In genomic region chr2:46854260-46854659, GRCh38 we compare ENCODE assay signal across 14 cellular contexts.
A peak's percentile ranks its signal among the peaks of the same experiment; 100 is the strongest.
DNase-seq lines count a peak whose midpoint lies in the region; ATAC-seq, FAIRE-seq and TF ChIP-seq lines count a peak whose summit lies in the region.
"Had no signal": no experiment of that assay in that cellular context is flagged by ENCODE, and none has a peak within 500 bp of the region (broad histone marks: within the 10 kb centered on the region; RNA-seq: fewer than 3 reads in every experiment).

No MANE protein-coding gene starts in this region.

- peak overlapping the region; percentile 48 for H2BK12ac ChIP-seq in trophoblast cell (ENCODE audit: low read length)

- peak overlapping the region; percentile 65 for H2BK5ac ChIP-seq in trophoblast cell (ENCODE audit: low read depth, low read length, poor library complexity)

- TF ChIP-seq CTCF in liver (IDR thresholded peaks at IDR 0.05; ENCODE audit: low read depth, low read length, missing input control) (no peak), HepG2 (CRISPR knock-in tag; IDR thresholded peaks at IDR 0.05) (no peak), vagina (IDR thresholded peaks at IDR 0.05) (no peak)

- no peaks in the 10 kb centered on the region for H3K4me1 ChIP-seq in liver (ENCODE audit: control insufficient read depth in 4 of 4, insufficient read depth in 4 of 4, low read length in 3 of 4)
- peaks cover 25% of the 10 kb centered on the region for H3K4me1 ChIP-seq in HepG2 (ENCODE audit: insufficient read depth, low read length)
- H3K4me1 ChIP-seq in trophoblast cell (ENCODE audit: control insufficient read depth in 1 of 2, insufficient read depth in 2 of 2, low read length in 2 of 2), result peaks cover 19 to 34% of the 10 kb centered on the region in 2 experiments
- peaks cover 56% of the 10 kb centered on the region for H3K4me1 ChIP-seq in vagina

- no peak overlapping the region for H4K8ac ChIP-seq in trophoblast cell (ENCODE audit: low read depth, low read length)

- H3K4ac ChIP-seq in trophoblast cell (ENCODE audit: low read depth, low read length), result no peak overlapping the region

- H3K4me3 ChIP-seq in liver (ENCODE audit: low read depth in 1 of 3, low read length in 3 of 3), result no peak overlapping the region
- H3K4me3 ChIP-seq in HepG2 (replicated peaks in 1 of 3; ENCODE audit: insufficient read depth in 1 of 3, low read depth in 2 of 3, low read length in 3 of 3), result no peak overlapping the region
- H3K4me3 ChIP-seq in trophoblast cell (ENCODE audit: low read depth, low read length), result no peak overlapping the region
- no peak overlapping the region for H3K4me3 ChIP-seq in vagina

- H3K79me1 ChIP-seq in trophoblast cell (ENCODE audit: low read length), result peaks cover 30% of the 10 kb centered on the region

- peak overlapping the region; percentile 76 for H2BK120ac ChIP-seq in trophoblast cell (ENCODE audit: insufficient read depth, low read length, poor library complexity)

- no peaks in the 10 kb centered on the region for H4K20me1 ChIP-seq in HepG2 (ENCODE audit: insufficient read depth, low read length)

- BruUV-seq in HepG2 (replicated peaks; lab: Mats Ljungman, UMichigan), result no TSS peak

- H3K79me2 ChIP-seq in HepG2 (ENCODE audit: insufficient read depth, low read length) (no peaks in the 10 kb centered on the region), trophoblast cell (ENCODE audit: control insufficient read depth, insufficient read depth, low read length, poor library complexity) (no peaks in the 10 kb centered on the region)

- H2AK5ac ChIP-seq in trophoblast cell (ENCODE audit: low read length), result peak overlapping the region; percentile 45

- no peak for TF ChIP-seq EP300 in HepG2 (IDR thresholded peaks at IDR 0.05; ENCODE audit: low read depth in 2 of 2, low read length in 2 of 2)
- TF ChIP-seq EP300 in HepG2 (CRISPR knock-in tag; IDR thresholded peaks at IDR 0.05; ENCODE audit: borderline replicate concordance), result no peak

- H3K27me3 ChIP-seq in liver (ENCODE audit: control insufficient read depth in 4 of 4, insufficient read depth in 4 of 4, low read length in 3 of 4), result no peaks in the 10 kb centered on the region
- H3K27me3 ChIP-seq in HepG2 (ENCODE audit: control insufficient read depth in 1 of 2, insufficient read depth in 2 of 2, low read length in 2 of 2), result peaks cover 0 to 30% of the 10 kb centered on the region in 2 experiments; a peak in 4 of 5 replicates
- H3K27me3 ChIP-seq in trophoblast cell (ENCODE audit: insufficient read depth, low read length), result no peaks in the 10 kb centered on the region
- no peaks in the 10 kb centered on the region for H3K27me3 ChIP-seq in vagina

- no peak overlapping the region for H4K12ac ChIP-seq in trophoblast cell (ENCODE audit: low read depth, low read length)

- DNase-seq in HepG2 (ENCODE audit: low spot score) (no peak), left ventricle myocardium superior (no peak), trophoblast cell (no peak), vagina (ENCODE audit: extremely low spot score in 2 of 2) (no peak), DMS53 (lab: John Stamatoyannopoulos, UW) (no peak)
- DNase-seq: ACHN, MM.1S, small intestine had no signal

- H4K91ac ChIP-seq in trophoblast cell (ENCODE audit: low read depth, low read length), result peak overlapping the region; percentile 45

- WGBS in liver, result 78% methylated on average over 3 of the region's 3 CpGs
- 14% methylated on average over 3 of the region's 3 CpGs for WGBS in HepG2 (ENCODE audit: low lambda C conversion rate)
- WGBS in trophoblast cell (ENCODE audit: extremely low coverage, insufficient coverage, insufficient read length), result no CpG with 5 or more reads among the region's 3 CpGs

- H3K27ac ChIP-seq in liver (ENCODE audit: low read depth in 1 of 2, low read length in 2 of 2) (peak overlapping the region; percentile 45 to 59), HepG2 (ENCODE audit: extremely low read length, insufficient read depth, low read length) (no peak overlapping the region), trophoblast cell (ENCODE audit: low read depth, low read length) (peak overlapping the region; percentile 32), vagina (peak overlapping the region; percentile 86)

- H3K36me3 ChIP-seq in liver (ENCODE audit: control insufficient read depth in 4 of 4, insufficient read depth in 3 of 4, low read depth in 1 of 4, low read length in 3 of 4), result no peaks in the 10 kb centered on the region
- H3K36me3 ChIP-seq in HepG2 (replicated peaks in 1 of 2; ENCODE audit: control insufficient read depth in 1 of 2, insufficient read depth in 2 of 2, low read length in 2 of 2), result no peaks in the 10 kb centered on the region
- no peaks in the 10 kb centered on the region for H3K36me3 ChIP-seq in trophoblast cell (ENCODE audit: control insufficient read depth in 1 of 2, insufficient read depth in 2 of 2, low read length in 2 of 2)
- H3K36me3 ChIP-seq in vagina, result no peaks in the 10 kb centered on the region

- H3K14ac ChIP-seq in trophoblast cell (ENCODE audit: low read length), result peak overlapping the region; percentile 64

- no peak for FAIRE-seq in HepG2 (lab: Jason Lieb, UNC)
- FAIRE-seq: endometrium, RCC 7860, small intestine had no signal

- H3K9ac ChIP-seq in liver (ENCODE audit: low read depth in 1 of 2, low read length in 2 of 2) (no peak overlapping the region), HepG2 (ENCODE audit: insufficient read depth, low read depth, low read length) (no peak overlapping the region), trophoblast cell (ENCODE audit: low read length) (peak overlapping the region; percentile 41)

- CTCF ChIA-PET in HepG2 (lab: Yijun Ruan, JAX; ENCODE audit: low intra/inter-chr PET ratio, low total read pairs), result no interaction called here

- no peak for TF ChIP-seq POLR2A in HepG2 (IDR thresholded peaks at IDR 0.05; ENCODE audit: insufficient read depth in 1 of 2, low read depth in 2 of 2, low read length in 2 of 2)
- no peak for TF ChIP-seq POLR2A in vagina (IDR thresholded peaks at IDR 0.05)

- POLR2A ChIA-PET in HepG2 (lab: Yijun Ruan, JAX), result no interaction called here

- H3K9me3 ChIP-seq in liver (ENCODE audit: control insufficient read depth in 4 of 4, low read length in 3 of 4) (no peaks in the 10 kb centered on the region), HepG2 (ENCODE audit: low read length) (no peaks in the 10 kb centered on the region), trophoblast cell (ENCODE audit: insufficient read depth, low read depth, low read length) (peaks cover 4% of the 10 kb centered on the region), vagina (no peaks in the 10 kb centered on the region)
- H3K9me3 ChIP-seq: Caco-2 had no signal

- H3K18ac ChIP-seq in trophoblast cell (ENCODE audit: low read length), result peak overlapping the region; percentile 19

- in situ Hi-C loops in HepG2 (cut with HindIII; ENCODE audit: extremely low pct_ligation_motif_present, low pct_unique_long_range_greater_than_20kb), result no loop called here

- ATAC-seq in HepG2 (no peak), left ventricle myocardium superior (peak; percentile 13), HG03139 (IDR thresholded peaks at IDR 0.05; ENCODE audit: unreplicated experiment) (no peak), GM19328 (IDR thresholded peaks at IDR 0.05; ENCODE audit: unreplicated experiment) (no peak)

- TF ChIP-seq RAD21 in liver (IDR thresholded peaks at IDR 0.05), result no peak
- no peak for TF ChIP-seq RAD21 in HepG2 (CRISPR knock-in tag; IDR thresholded peaks at IDR 0.05)

- peak overlapping the region; percentile 3 for H3K23ac ChIP-seq in trophoblast cell (ENCODE audit: low read length)

- H2AFZ ChIP-seq in HepG2 (ENCODE audit: low read length) (no peak overlapping the region), trophoblast cell (ENCODE audit: insufficient read depth, low read length, poor library complexity) (peak overlapping the region; percentile 30)

- H3K4me2 ChIP-seq in HepG2 (ENCODE audit: low read depth, low read length) (no peak overlapping the region), trophoblast cell (ENCODE audit: low read length) (no peak overlapping the region)

- intact Hi-C loops in HepG2 (cut with micrococcal nuclease; ENCODE audit: unreplicated experiment), result no loop called here
- intact Hi-C loops in left ventricle myocardium superior (cut with micrococcal nuclease), result no loop called here
- intact Hi-C loops in vagina (cut with DNase I), result no loop called here

TF ChIP-seq in liver, 16 proteins besides CTCF, POLR2A, EP300 and RAD21:
- TF ChIP-seq FOXA2 (IDR thresholded peaks at IDR 0.05) (no peak), RXRA (IDR thresholded peaks at IDR 0.05) (no peak), GABPA (IDR thresholded peaks at IDR 0.05 in 1 of 2, conservative IDR thresholded peaks at IDR 0.05 in 1 of 2) (no peak), TAF1 (conservative IDR thresholded peaks at IDR 0.05) (no peak), ATF3 (IDR thresholded peaks at IDR 0.05) (no peak)
TF ChIP-seq in liver: peak in this region for 0.

TF ChIP-seq in HepG2, 621 proteins besides CTCF, POLR2A, EP300 and RAD21:
- TF ChIP-seq ZNF224 (CRISPR knock-in tag; IDR thresholded peaks at IDR 0.05), result no peak
- no peak for TF ChIP-seq SP140L (CRISPR knock-in tag; IDR thresholded peaks at IDR 0.05; ENCODE audit: borderline replicate concordance)
- no peak for TF ChIP-seq ZNF891 (CRISPR knock-in tag; IDR thresholded peaks at IDR 0.05)
- TF ChIP-seq ZNF276 (CRISPR knock-in tag; IDR thresholded peaks at IDR 0.05; ENCODE audit: low read depth), result no peak
- no peak for TF ChIP-seq REL (CRISPR knock-in tag; conservative IDR thresholded peaks at IDR 0.05)
- TF ChIP-seq, protein P1, sequence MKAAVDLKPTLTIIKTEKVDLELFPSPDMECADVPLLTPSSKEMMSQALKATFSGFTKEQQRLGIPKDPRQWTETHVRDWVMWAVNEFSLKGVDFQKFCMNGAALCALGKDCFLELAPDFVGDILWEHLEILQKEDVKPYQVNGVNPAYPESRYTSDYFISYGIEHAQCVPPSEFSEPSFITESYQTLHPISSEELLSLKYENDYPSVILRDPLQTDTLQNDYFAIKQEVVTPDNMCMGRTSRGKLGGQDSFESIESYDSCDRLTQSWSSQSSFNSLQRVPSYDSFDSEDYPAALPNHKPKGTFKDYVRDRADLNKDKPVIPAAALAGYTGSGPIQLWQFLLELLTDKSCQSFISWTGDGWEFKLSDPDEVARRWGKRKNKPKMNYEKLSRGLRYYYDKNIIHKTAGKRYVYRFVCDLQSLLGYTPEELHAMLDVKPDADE (CRISPR knock-in tag; IDR thresholded peaks at IDR 0.05), result no peak
